In genomic region chr2:113231064-113231463, GRCh38 we compare ENCODE assay signal across 15 cellular contexts.
"Had no signal": no experiment of that assay in that cellular context is flagged by ENCODE, and none has a peak within 500 bp of the region (broad histone marks: within the 10 kb centered on the region; RNA-seq: fewer than 3 reads in every experiment).

No MANE protein-coding gene starts in this region.

- H3K27me3 ChIP-seq: colonic mucosa, esophagus muscularis mucosa, neutrophil had no signal

- H3K4me1 ChIP-seq: colonic mucosa, lower lobe of right lung had no signal

- H3K36me3 ChIP-seq: colonic mucosa, esophagus muscularis mucosa, lower lobe of right lung, neutrophil had no signal

- H3K36me3 Mint-ChIP-seq: immature natural killer cell, type B pancreatic cell had no signal

- DNase-seq: activated CD4-positive, CD25-positive, alpha-beta regulatory T cell treated with anti-CD3 and anti-CD28 coated beads, Interleukin-2, amount 50 U/mL, for 72 hours; activated effector memory CD4-positive, alpha-beta T cell treated with Interleukin-2 at 50 U/mL for 16 hours; activated naive CD4-positive, alpha-beta T cell treated with anti-CD3 and anti-CD28 coated beads, Interleukin-2, amount 50 U/mL, for 16 hours; central memory CD4-positive, alpha-beta T cell; colonic mucosa; effector CD4-positive, alpha-beta T cell; immature natural killer cell; lower lobe of right lung; stimulated activated CD4-positive, alpha-beta T cell treated with anti-CD3 and anti-CD28 coated beads, Interleukin-4, amount 100 ng/mL, for 1 hour; stimulated activated naive CD4-positive, alpha-beta T cell had no signal

- H3K79me2 ChIP-seq: parathyroid adenoma had no signal

- H3K27ac Mint-ChIP-seq: immature natural killer cell, type B pancreatic cell had no signal

- H3K9me3 ChIP-seq: colonic mucosa, esophagus muscularis mucosa, lower lobe of right lung, neutrophil had no signal

- H3K9ac ChIP-seq: parathyroid adenoma had no signal

- H3K4me3 ChIP-seq: colonic mucosa, esophagus muscularis mucosa, lower lobe of right lung, SK-N-MC had no signal

- H3K27me3 Mint-ChIP-seq: type B pancreatic cell had no signal

- H3K27ac ChIP-seq: colonic mucosa, esophagus muscularis mucosa, lower lobe of right lung, neutrophil, parathyroid adenoma, SK-N-MC had no signal

- H3K9me3 Mint-ChIP-seq: immature natural killer cell, type B pancreatic cell had no signal

- H3K4me3 Mint-ChIP-seq: immature natural killer cell, type B pancreatic cell had no signal
